18 cellular contexts compared by ENCODE assay signal in genomic region chr10:8776926-8777625, GRCh38.
"Had no signal": no experiment of that assay in that cellular context is flagged by ENCODE, and none has a peak within 500 bp of the region (broad histone marks: within the 10 kb centered on the region; RNA-seq: fewer than 3 reads in every experiment).

No MANE protein-coding gene starts in this region.

- H3K4me3 Mint-ChIP-seq: brain; dendritic cell treated with granulocyte-macrophage colony-stimulating factor and Interleukin-4, amounts not matched to agents 40 ng/mL and 50 ng/mL, for 4 days; effector memory CD8-positive, alpha-beta T cell; neural progenitor cell; WTC11 had no signal

- H3K9ac ChIP-seq: neural progenitor cell had no signal

- H3K27ac ChIP-seq: neural progenitor cell, ovary, thyroid gland had no signal

- H3K36me3 Mint-ChIP-seq: brain, neural progenitor cell, WTC11 had no signal

- H3K4me2 ChIP-seq: neural progenitor cell had no signal

- H3K9me3 ChIP-seq: ovary, thyroid gland had no signal

- H3K4me3 ChIP-seq: neural progenitor cell, ovary, thyroid gland had no signal

- H3K4me1 Mint-ChIP-seq: brain, neural progenitor cell, WTC11 had no signal

- DNase-seq: activated CD4-positive, alpha-beta T cell treated with anti-CD3 and anti-CD28 coated beads, Interleukin-2, amount 50 U/mL, for 1 hour; activated CD8-positive, alpha-beta memory T cell treated with anti-CD3 and anti-CD28 coated beads, Interleukin-2, amount 50 U/mL, for 48 hours; amniotic stem cell; cerebellar nuclear complex; effector memory CD8-positive, alpha-beta T cell; erythroblast; left ventricle myocardium superior; mesendoderm; ovary; stimulated activated CD4-positive, alpha-beta T cell treated with anti-CD3 and anti-CD28 coated beads, Interleukin-15, amount 100 ng/mL, for 24 hours; stimulated activated CD4-positive, alpha-beta T cell treated with anti-CD3 and anti-CD28 coated beads, Interleukin-4, amount 100 ng/mL, for 24 hours; T-helper 1 cell; thyroid gland had no signal

- FAIRE-seq: urothelium cell line had no signal

- ATAC-seq: effector memory CD8-positive, alpha-beta T cell; left ventricle myocardium superior; WTC11 had no signal

- H3K27me3 Mint-ChIP-seq: brain; dendritic cell treated with granulocyte-macrophage colony-stimulating factor and Interleukin-4, amounts not matched to agents 40 ng/mL and 50 ng/mL, for 4 days had no signal

- H3K9me3 Mint-ChIP-seq: brain; dendritic cell treated with granulocyte-macrophage colony-stimulating factor and Interleukin-4, amounts not matched to agents 40 ng/mL and 50 ng/mL, for 4 days; effector memory CD8-positive, alpha-beta T cell; neural progenitor cell; WTC11 had no signal

- H3K27ac Mint-ChIP-seq: brain; dendritic cell treated with granulocyte-macrophage colony-stimulating factor and Interleukin-4, amounts not matched to agents 40 ng/mL and 50 ng/mL, for 4 days; effector memory CD8-positive, alpha-beta T cell; neural progenitor cell; WTC11 had no signal

- H2AFZ ChIP-seq: neural progenitor cell had no signal

- H3K4me1 ChIP-seq: neural progenitor cell had no signal

- H3K27me3 ChIP-seq: neural progenitor cell, ovary, thyroid gland had no signal

- H3K36me3 ChIP-seq: neural progenitor cell, ovary, thyroid gland had no signal
